Comparison of ENCODE assay signal across 1 cellular context in genomic region chr15:100131321-100132224, GRCh38.
TF ChIP-seq lines count a peak whose summit lies in the region.

No MANE protein-coding gene starts in this region.

TF ChIP-seq in H1, 55 proteins besides CTCF, POLR2A, EP300 and RAD21:
- TF ChIP-seq NRF1 (IDR thresholded peaks at IDR 0.05; ENCODE audit: low read depth, low read length) (no peak), E2F6 (IDR thresholded peaks at IDR 0.05) (peak; percentile 63), MAX (IDR thresholded peaks at IDR 0.05) (peak; percentile 73)
